Comparison of ENCODE assay signal across 14 cellular contexts in the genomic region with DNA sequence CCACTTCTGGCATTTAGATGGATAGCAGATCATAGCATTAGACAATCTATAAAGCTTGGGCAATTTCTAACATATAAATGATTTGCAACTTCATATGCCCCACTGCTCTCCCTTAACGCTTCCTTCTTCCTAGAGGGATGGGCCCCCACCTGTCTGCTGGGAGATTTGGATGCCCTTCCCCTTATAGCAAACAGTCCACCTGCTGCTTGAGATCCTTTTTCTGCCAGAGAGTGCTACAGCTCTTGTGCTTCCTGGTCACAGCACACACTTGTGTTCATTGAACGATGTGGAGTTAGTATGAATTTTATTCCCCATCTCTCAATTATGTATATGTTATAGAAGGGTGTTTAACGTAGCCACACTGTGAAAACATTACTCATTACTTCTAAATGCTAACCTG. TPM values are rescaled to one million over a fixed set of nuclear protein-coding genes. Genes with fewer than 3 reads are reported as not detected.
DNase-seq lines count a peak whose midpoint lies in the region; ATAC-seq, FAIRE-seq and TF ChIP-seq lines count a peak whose summit lies in the region.
"Had no signal": no experiment of that assay in that cellular context is flagged by ENCODE, and none has a peak within 500 bp of the region (broad histone marks: within the 10 kb centered on the region; RNA-seq: fewer than 3 reads in every experiment).

No MANE protein-coding gene starts in this region.

- H3K4me2 ChIP-seq in HepG2 (ENCODE audit: low read depth, low read length) = no peak overlapping the region

- WGBS in HepG2 (ENCODE audit: low lambda C conversion rate) = 94% methylated on average over 3 of the region's 3 CpGs

- H3K27ac Mint-ChIP-seq in activated B cell treated with CpG ODN at 0.5 μM for 24 hours = peak overlapping the region; percentile 77

- H3K79me2 ChIP-seq in HepG2 (ENCODE audit: insufficient read depth, low read length) = peaks cover 42% of the 10 kb centered on the region

- peaks cover 79% of the 10 kb centered on the region for H3K4me1 Mint-ChIP-seq in activated B cell treated with CpG ODN at 0.5 μM for 24 hours
- H3K4me1 Mint-ChIP-seq: neural crest cell had no signal

- H4K20me1 ChIP-seq in HepG2 (ENCODE audit: insufficient read depth, low read length) = no peaks in the 10 kb centered on the region; the same call in 1 of the 2 replicates

- H3K9ac ChIP-seq in HepG2 (ENCODE audit: insufficient read depth, low read depth, low read length) = no peak overlapping the region

- peak; percentile 69 for DNase-seq in DMS79 (lab: John Stamatoyannopoulos, UW)
- peak; percentile 82 for DNase-seq in NCI-H146 (lab: John Stamatoyannopoulos, UW)
- no peak for DNase-seq in activated B cell treated with CpG ODN at 0.5 μM for 24 hours
- no peak for DNase-seq in islet precursor cell
- DNase-seq in HepG2 (ENCODE audit: low spot score) = no peak
- no peak for DNase-seq in gastrocnemius medialis
- DNase-seq: activated CD8-positive, alpha-beta memory T cell treated with anti-CD3 and anti-CD28 coated beads, Interleukin-2, amount 50 U/mL, for 4 hours; hypothalamus; right cardiac atrium had no signal

- in situ Hi-C loops in HepG2 (cut with HindIII; ENCODE audit: extremely low pct_ligation_motif_present, low pct_unique_long_range_greater_than_20kb) = no loop called here
- in situ Hi-C loops in gastrocnemius medialis (cut with MboI; ENCODE audit: low sequenced_read_pairs in 4 of 4) = loop anchor here in 3 of 4 donors (10.0 kb wide), 1 partner anchor 45 kb away; no protein-coding TSS in a partner anchor

- BruUV-seq in HepG2 (replicated peaks; lab: Mats Ljungman, UMichigan) = no TSS peak

- H3K9me3 Mint-ChIP-seq in activated B cell treated with CpG ODN at 0.5 μM for 24 hours = no peaks in the 10 kb centered on the region
- H3K9me3 Mint-ChIP-seq: neural crest cell had no signal

- peaks cover 56% of the 10 kb centered on the region for H3K4me1 ChIP-seq in HepG2 (ENCODE audit: insufficient read depth, low read length)
- peaks cover 20 to 31% of the 10 kb centered on the region in 2 donors for H3K4me1 ChIP-seq in gastrocnemius medialis

- H3K27ac ChIP-seq in HepG2 (ENCODE audit: extremely low read length, insufficient read depth, low read length) = no peak overlapping the region
- H3K27ac ChIP-seq in gastrocnemius medialis = no peak overlapping the region
- H3K27ac ChIP-seq: esophagus muscularis mucosa, VCaP had no signal

- POLR2A ChIA-PET in activated B cell treated with CpG ODN at 0.5 μM for 24 hours (lab: Charles Lee) = interaction anchor here (0.9 to 2.0 kb wide), 3 partner anchors 9 to 46 kb away, joined by 3 to 8 read pairs (median 7); partner anchors contain the start of gene PCGF5
- POLR2A ChIA-PET in HepG2 (lab: Yijun Ruan, JAX) = interaction anchor here (1.2 kb wide), 1 partner anchor 10 kb away, joined by 3 read pairs; the partner anchor contains the start of gene PCGF5

- no peaks in the 10 kb centered on the region for H3K36me3 ChIP-seq in HepG2 (replicated peaks in 1 of 2; ENCODE audit: control insufficient read depth in 1 of 2, insufficient read depth in 2 of 2, low read length in 2 of 2)
- no peaks in the 10 kb centered on the region for H3K36me3 ChIP-seq in gastrocnemius medialis
- H3K36me3 ChIP-seq: esophagus muscularis mucosa had no signal

- intact Hi-C loops in activated B cell treated with CpG ODN at 0.5 μM for 24 hours (cut with micrococcal nuclease) = loop anchor here (1.0 kb wide), 2 partner anchors 9 to 10 kb away; partner anchors contain the start of gene PCGF5
- intact Hi-C loops in HepG2 (cut with micrococcal nuclease; ENCODE audit: unreplicated experiment) = no loop called here
- intact Hi-C loops in gastrocnemius medialis (cut with DNase I; ENCODE audit: low total_unique reads) = no loop called here

- ATAC-seq in GM21825 (IDR thresholded peaks at IDR 0.05; ENCODE audit: unreplicated experiment) = peak; percentile 4
- peak; percentile 10 for ATAC-seq in activated B cell treated with CpG ODN at 0.5 μM for 24 hours (ENCODE audit: low read depth)
- no peak for ATAC-seq in HepG2
- no peak for ATAC-seq in GM19023 (IDR thresholded peaks at IDR 0.05; ENCODE audit: unreplicated experiment)
- ATAC-seq in gastrocnemius medialis = no peak
- ATAC-seq: right cardiac atrium had no signal

- no peaks in the 10 kb centered on the region for H3K27me3 ChIP-seq in HepG2 (ENCODE audit: control insufficient read depth in 1 of 2, insufficient read depth in 2 of 2, low read length in 2 of 2)
- H3K27me3 ChIP-seq in gastrocnemius medialis = no peaks in the 10 kb centered on the region
- H3K27me3 ChIP-seq: esophagus muscularis mucosa had no signal

- TF ChIP-seq CTCF in activated B cell treated with CpG ODN at 0.5 μM for 24 hours (IDR thresholded peaks at IDR 0.05) = no peak
- no peak for TF ChIP-seq CTCF in HepG2 (CRISPR knock-in tag; IDR thresholded peaks at IDR 0.05)
- no peak for TF ChIP-seq CTCF in gastrocnemius medialis (IDR thresholded peaks at IDR 0.05 in 4 of 5, conservative IDR thresholded peaks at IDR 0.05 in 1 of 5)

- H3K36me3 Mint-ChIP-seq in activated B cell treated with CpG ODN at 0.5 μM for 24 hours (ENCODE audit: low read depth) = no peaks in the 10 kb centered on the region

- no peak overlapping the region for H2AFZ ChIP-seq in HepG2 (ENCODE audit: low read length)

- CTCF ChIA-PET in activated B cell treated with CpG ODN at 0.5 μM for 24 hours (lab: Charles Lee) (interaction anchor here (1.1 to 3.1 kb wide), 2 partner anchors 11 to 41 kb away, joined by 3 to 9 read pairs; partner anchors contain the start of gene PCGF5), HepG2 (lab: Yijun Ruan, JAX; ENCODE audit: low intra/inter-chr PET ratio, low total read pairs) (no interaction called here)

- TF ChIP-seq POLR2A in HepG2 (IDR thresholded peaks at IDR 0.05; ENCODE audit: insufficient read depth in 1 of 2, low read depth in 2 of 2, low read length in 2 of 2) (no peak), gastrocnemius medialis (IDR thresholded peaks at IDR 0.05) (no peak)

- no peaks in the 10 kb centered on the region for H3K27me3 Mint-ChIP-seq in activated B cell treated with CpG ODN at 0.5 μM for 24 hours

- no peak for TF ChIP-seq RAD21 in HepG2 (CRISPR knock-in tag; IDR thresholded peaks at IDR 0.05)

- FAIRE-seq in HepG2 (lab: Jason Lieb, UNC) = no peak

- H3K9me3 ChIP-seq in HepG2 (ENCODE audit: low read length) = no peaks in the 10 kb centered on the region
- H3K9me3 ChIP-seq in gastrocnemius medialis = no peaks in the 10 kb centered on the region
- H3K9me3 ChIP-seq: esophagus muscularis mucosa had no signal

- TF ChIP-seq EP300 in HepG2 (IDR thresholded peaks at IDR 0.05; ENCODE audit: low read depth in 2 of 2, low read length in 2 of 2) (no peak), HepG2 (CRISPR knock-in tag; IDR thresholded peaks at IDR 0.05; ENCODE audit: borderline replicate concordance) (no peak)

- H3K4me3 ChIP-seq in HepG2 (replicated peaks in 1 of 3; ENCODE audit: insufficient read depth in 1 of 3, low read depth in 2 of 3, low read length in 3 of 3) = no peak overlapping the region
- H3K4me3 ChIP-seq in gastrocnemius medialis = no peak overlapping the region
- H3K4me3 ChIP-seq: esophagus muscularis mucosa had no signal

- peak overlapping the region; percentile 33 for H3K4me3 Mint-ChIP-seq in activated B cell treated with CpG ODN at 0.5 μM for 24 hours
- H3K4me3 Mint-ChIP-seq: neural crest cell had no signal

TF ChIP-seq in HepG2, 621 proteins besides CTCF, POLR2A, EP300 and RAD21:
- no peak for TF ChIP-seq ZFP41 (CRISPR knock-in tag; IDR thresholded peaks at IDR 0.05; ENCODE audit: borderline replicate concordance)

RNA-seq across cellular contexts. Expression of gene PCGF5, which starts 10.4 kb away (rescaled TPM):
- 70.2 and 72.9 TPM in 2 replicates for total RNA-seq in activated B cell treated with CpG ODN at 0.5 μM for 24 hours
- 61.3 and 74.8 TPM in 2 replicates for total RNA-seq in HepG2 (2016; rRNA removed; fragmentation: Illumina TruSeq; extraction: Trizol)
- 88.0 and 95.6 TPM in 2 replicates for total RNA-seq in HepG2 (2016; cell fraction: cytosol; rRNA removed; fragmentation: Illumina TruSeq; extraction: Trizol; ENCODE audit: low read depth)
- total RNA-seq in HepG2 (2016; cell fraction: insoluble cytoplasmic fraction; rRNA removed; fragmentation: Illumina TruSeq; extraction: Trizol) = 58.9 and 64.6 TPM in 2 replicates
- 128 and 129 TPM in 2 replicates for total RNA-seq in HepG2 (2016; cell fraction: membrane; rRNA removed; fragmentation: Illumina TruSeq; extraction: Trizol)
- total RNA-seq in HepG2 (2016; cell fraction: nucleus; rRNA removed; fragmentation: Illumina TruSeq; extraction: Trizol) = 59.7 and 63.0 TPM in 2 replicates
- polyA plus RNA-seq in HepG2 (2011; rRNA removed) = 98.8 and 138 TPM in 2 replicates
- polyA plus RNA-seq in HepG2 (2011; cell fraction: cytosol; rRNA removed) = 83.2 and 123 TPM in 2 replicates
- polyA plus RNA-seq in HepG2 (2011; cell fraction: nucleus; rRNA removed) = 41.6 and 47.7 TPM in 2 replicates
- polyA plus RNA-seq in HepG2 (2012) = 90.8 and 126 TPM in 2 replicates
- 395 and 447 TPM in 2 replicates for polyA plus RNA-seq in HepG2 (2016; cell fraction: cytosol; fragmentation: Illumina TruSeq; extraction: Trizol; ENCODE audit: low read depth)
- polyA plus RNA-seq in HepG2 (2016; cell fraction: insoluble cytoplasmic fraction; fragmentation: Illumina TruSeq; extraction: Trizol; ENCODE audit: low read depth) = 136 and 158 TPM in 2 replicates
- polyA plus RNA-seq in HepG2 (2016; cell fraction: membrane; fragmentation: Illumina TruSeq; extraction: Trizol; ENCODE audit: low read depth) = 409 and 421 TPM in 2 replicates
- polyA plus RNA-seq in HepG2 (2016; cell fraction: nucleus; fragmentation: Illumina TruSeq; extraction: Trizol; ENCODE audit: insufficient read depth, low read depth) = 99.0 and 111 TPM in 2 replicates
- 25.3 and 38.9 TPM in 2 replicates for polyA minus RNA-seq in HepG2 (2011; rRNA and poly(A)+ RNA removed; ENCODE audit: low replicate concordance)
- polyA minus RNA-seq in HepG2 (2011; cell fraction: cytosol; rRNA and poly(A)+ RNA removed) = 45.0 and 50.5 TPM in 2 replicates
- 114 and 122 TPM in 2 replicates for polyA minus RNA-seq in HepG2 (2011; cell fraction: nucleus; rRNA and poly(A)+ RNA removed)
- total RNA-seq in gastrocnemius medialis = 10 to 100 TPM; 46.2 to 63.5 (median 49.1) TPM

Comparison
In these comparisons a context has a peak if more than half of its experiments do, and no peak if none do; other contexts are left out.
1. DNase-seq: peak in DMS79 (single experiment) and NCI-H146 (single experiment); none in activated B cell treated with CpG ODN at 0.5 μM for 24 hours (single experiment), islet precursor cell (single experiment), HepG2 (single experiment) and gastrocnemius medialis (0 of 2).
2. ATAC-seq: peak in GM21825 (single experiment) and activated B cell treated with CpG ODN at 0.5 μM for 24 hours (single experiment); none in HepG2 (single experiment), GM19023 (single experiment) and gastrocnemius medialis (0 of 2).